In genomic region chr5:132265336-132266030, GRCh38 we compare ENCODE assay signal across 1 cellular context.
A peak's percentile ranks its signal among the peaks of the same experiment; 100 is the strongest.
TF ChIP-seq lines count a peak whose summit lies in the region.

No MANE protein-coding gene starts in this region.

TF ChIP-seq in SK-N-SH, 30 proteins besides CTCF, POLR2A, EP300 and RAD21 (continued from another document):
- TF ChIP-seq, protein P1, sequence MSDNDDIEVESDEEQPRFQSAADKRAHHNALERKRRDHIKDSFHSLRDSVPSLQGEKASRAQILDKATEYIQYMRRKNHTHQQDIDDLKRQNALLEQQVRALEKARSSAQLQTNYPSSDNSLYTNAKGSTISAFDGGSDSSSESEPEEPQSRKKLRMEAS (IDR thresholded peaks at IDR 0.05; ENCODE audit: low read depth) = peak; percentile 74
- peak; percentile 36; the same call in 1 of the 2 replicates for TF ChIP-seq SIN3A (IDR thresholded peaks at IDR 0.05; ENCODE audit: borderline replicate concordance, low read depth, low read length)
- TF ChIP-seq TAF1 (IDR thresholded peaks at IDR 0.05; ENCODE audit: borderline replicate concordance, low read depth, low read length) = no peak
- TF ChIP-seq REST (IDR thresholded peaks at IDR 0.05; ENCODE audit: low read depth, low read length) = 0 out of 2 replicates have a peak, but pooled peaks have one; percentile 9
- peak; percentile 70 for TF ChIP-seq MXI1 (IDR thresholded peaks at IDR 0.05; ENCODE audit: low read depth, low read length)
- TF ChIP-seq CHD2 (IDR thresholded peaks at IDR 0.05; ENCODE audit: low read length, partially characterized antibody) = peak; percentile 45
- TF ChIP-seq GATA2 (CRISPR knock-in tag; IDR thresholded peaks at IDR 0.05) = no peak
- TF ChIP-seq RXRA (IDR thresholded peaks at IDR 0.05; ENCODE audit: borderline replicate concordance, low read depth) = peak; percentile 27; the same call in 1 of the 2 replicates
- no peak for TF ChIP-seq SMC3 (IDR thresholded peaks at IDR 0.05; ENCODE audit: low read depth, low read length)
- no peak for TF ChIP-seq RFX5 (IDR thresholded peaks at IDR 0.05; ENCODE audit: low read length)
- TF ChIP-seq TEAD4 (IDR thresholded peaks at IDR 0.05; ENCODE audit: borderline replicate concordance, insufficient read depth) = peak; percentile 65; the same call in 1 of the 2 replicates
- TF ChIP-seq FOXM1 (IDR thresholded peaks at IDR 0.05; ENCODE audit: low read depth) = no peak
